8 cellular contexts compared by ENCODE assay signal in the genomic region with DNA sequence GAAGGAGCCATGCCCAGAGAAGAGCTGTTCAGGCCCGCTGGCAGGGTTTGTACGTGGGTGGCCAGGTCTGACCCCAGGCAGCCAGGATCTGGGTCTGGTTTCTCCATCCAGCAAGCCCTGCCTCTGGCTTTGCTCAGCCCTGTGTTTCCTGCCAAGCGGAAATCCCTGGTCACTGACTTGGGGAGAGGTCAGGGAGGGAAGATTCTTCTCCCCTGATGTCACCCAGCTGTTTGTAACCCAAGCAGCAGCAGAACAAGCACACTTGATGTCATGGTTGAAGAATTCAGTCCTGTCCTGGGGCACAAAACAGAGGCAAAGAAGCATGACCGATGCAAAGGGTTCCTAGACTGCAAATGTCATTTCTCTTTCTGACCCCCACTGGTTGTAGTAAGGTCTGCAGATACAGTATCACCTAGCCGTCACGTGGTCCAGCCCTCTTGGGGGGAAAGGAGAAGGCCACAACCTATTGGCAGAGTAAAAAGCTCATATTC.
A peak's percentile ranks its signal among the peaks of the same experiment; 100 is the strongest.
DNase-seq lines count a peak whose midpoint lies in the region; ATAC-seq and TF ChIP-seq lines count a peak whose summit lies in the region.

No MANE protein-coding gene starts in this region.

- POLR2A ChIA-PET in T-cell (lab: Charles Lee): no interaction called here

- H3K27me3 ChIP-seq in GM23338 (ENCODE audit: insufficient read depth): no peaks in the 10 kb centered on the region
- H3K27me3 ChIP-seq in spleen (replicated peaks in 1 of 7): no peaks in the 10 kb centered on the region

- H3K9me3 ChIP-seq in spleen: no peaks in the 10 kb centered on the region

- H3K4me3 Mint-ChIP-seq in GM23338: no peak overlapping the region
- no peak overlapping the region for H3K4me3 Mint-ChIP-seq in T-cell

- CTCF ChIA-PET in T-cell (lab: Charles Lee): interaction anchor here in 1 of 2 donors (0.5 kb wide), 1 partner anchor 106 kb away, joined by 8 read pairs; no protein-coding TSS in a partner anchor

- H3K27me3 Mint-ChIP-seq in GM23338 (ENCODE audit: insufficient read depth, low read depth, poor library complexity) (peaks cover 2% of the 10 kb centered on the region), T-cell (no peaks in the 10 kb centered on the region)

- no peak for TF ChIP-seq CTCF in GM23338 (conservative IDR thresholded peaks at IDR 0.05; ENCODE audit: low read depth in 2 of 2)
- no peak for TF ChIP-seq CTCF in spleen (IDR thresholded peaks at IDR 0.05 in 8 of 11, conservative IDR thresholded peaks at IDR 0.05 in 3 of 11)

- H3K27ac Mint-ChIP-seq in GM23338: no peak overlapping the region; the same call in 1 of the 2 replicates
- H3K27ac Mint-ChIP-seq in T-cell: no peak overlapping the region

- H2AFZ ChIP-seq in GM23338: no peak overlapping the region

- intact Hi-C loops in spleen (cut with DNase I; ENCODE audit: low total_unique reads): no loop called here

- H3K36me3 Mint-ChIP-seq in GM23338 (ENCODE audit: low read depth): no peaks in the 10 kb centered on the region
- peaks cover 11% of the 10 kb centered on the region for H3K36me3 Mint-ChIP-seq in T-cell

- H3K4me3 ChIP-seq in GM23338 (no peak overlapping the region), spleen (no peak overlapping the region)

- no peak overlapping the region for H3K4me2 ChIP-seq in GM23338

- H3K27ac ChIP-seq in GM23338 (ENCODE audit: low read depth): no peak overlapping the region
- peak overlapping the region in 7 of 8 donors; percentile 7 to 64 (median 51) for H3K27ac ChIP-seq in spleen

- H3K9me2 ChIP-seq in GM23338 (ENCODE audit: insufficient read depth): 0 out of 2 replicates have a peak, but pooled peaks cover 4% of the 10 kb centered on the region

- H3K4me1 Mint-ChIP-seq in GM23338: no peaks in the 10 kb centered on the region
- no peaks in the 10 kb centered on the region for H3K4me1 Mint-ChIP-seq in T-cell

- peak; percentile 46 for DNase-seq in GM23338 (ENCODE audit: low spot score)
- DNase-seq in astrocyte of the hippocampus (ENCODE audit: low read depth, low spot score): peak; percentile 96
- DNase-seq in iPS-NIHi11 (ENCODE audit: low spot score): peak; percentile 69
- DNase-seq in spleen: no peak
- no peak for DNase-seq in T-cell
- no peak for DNase-seq in NOMO-1 (lab: John Stamatoyannopoulos, UW; ENCODE audit: unreplicated experiment in 2 of 2)

- H4K20me1 ChIP-seq in GM23338 (replicated peaks; ENCODE audit: insufficient read depth): no peaks in the 10 kb centered on the region

- no peak for TF ChIP-seq POLR2A in spleen (IDR thresholded peaks at IDR 0.05)

- ATAC-seq in GM23338 (peak; percentile 21), GM19397 (IDR thresholded peaks at IDR 0.05; ENCODE audit: unreplicated experiment) (no peak), T-cell (replicated peaks in 1 of 4) (no peak), GM18868 (IDR thresholded peaks at IDR 0.05; ENCODE audit: unreplicated experiment) (no peak)

- H3K4me1 ChIP-seq in GM23338 (ENCODE audit: insufficient read depth): no peaks in the 10 kb centered on the region
- peaks cover 0 to 50% (median 17%) of the 10 kb centered on the region in 6 donors for H3K4me1 ChIP-seq in spleen

- WGBS in spleen, 5 donors: 46 to 63% (median 59%) methylated on average over 6 of the region's 6 CpGs

- H3K79me2 ChIP-seq in GM23338 (replicated peaks; ENCODE audit: insufficient read depth): no peaks in the 10 kb centered on the region

- H3F3A ChIP-seq in GM23338 (replicated peaks; ENCODE audit: low read depth): no peaks in the 10 kb centered on the region

- no peaks in the 10 kb centered on the region for H3K36me3 ChIP-seq in GM23338 (ENCODE audit: insufficient read depth)
- peaks cover 0 to 61% (median 2%) of the 10 kb centered on the region in 6 donors for H3K36me3 ChIP-seq in spleen

- H3K9me3 Mint-ChIP-seq in GM23338 (no peaks in the 10 kb centered on the region), T-cell (no peaks in the 10 kb centered on the region)

TF ChIP-seq in GM23338, 12 proteins besides CTCF, POLR2A, EP300 and RAD21 (continues in another document):
- TF ChIP-seq JUNB (IDR thresholded peaks at IDR 0.05; ENCODE audit: unreplicated experiment): no peak
- TF ChIP-seq EZH2 (IDR thresholded peaks at IDR 0.05; ENCODE audit: low read depth, unreplicated experiment): no peak
- no peak for TF ChIP-seq ZNF331 (CRISPR knock-in tag; IDR thresholded peaks at IDR 0.05; ENCODE audit: low read depth)
- TF ChIP-seq, protein P1, sequence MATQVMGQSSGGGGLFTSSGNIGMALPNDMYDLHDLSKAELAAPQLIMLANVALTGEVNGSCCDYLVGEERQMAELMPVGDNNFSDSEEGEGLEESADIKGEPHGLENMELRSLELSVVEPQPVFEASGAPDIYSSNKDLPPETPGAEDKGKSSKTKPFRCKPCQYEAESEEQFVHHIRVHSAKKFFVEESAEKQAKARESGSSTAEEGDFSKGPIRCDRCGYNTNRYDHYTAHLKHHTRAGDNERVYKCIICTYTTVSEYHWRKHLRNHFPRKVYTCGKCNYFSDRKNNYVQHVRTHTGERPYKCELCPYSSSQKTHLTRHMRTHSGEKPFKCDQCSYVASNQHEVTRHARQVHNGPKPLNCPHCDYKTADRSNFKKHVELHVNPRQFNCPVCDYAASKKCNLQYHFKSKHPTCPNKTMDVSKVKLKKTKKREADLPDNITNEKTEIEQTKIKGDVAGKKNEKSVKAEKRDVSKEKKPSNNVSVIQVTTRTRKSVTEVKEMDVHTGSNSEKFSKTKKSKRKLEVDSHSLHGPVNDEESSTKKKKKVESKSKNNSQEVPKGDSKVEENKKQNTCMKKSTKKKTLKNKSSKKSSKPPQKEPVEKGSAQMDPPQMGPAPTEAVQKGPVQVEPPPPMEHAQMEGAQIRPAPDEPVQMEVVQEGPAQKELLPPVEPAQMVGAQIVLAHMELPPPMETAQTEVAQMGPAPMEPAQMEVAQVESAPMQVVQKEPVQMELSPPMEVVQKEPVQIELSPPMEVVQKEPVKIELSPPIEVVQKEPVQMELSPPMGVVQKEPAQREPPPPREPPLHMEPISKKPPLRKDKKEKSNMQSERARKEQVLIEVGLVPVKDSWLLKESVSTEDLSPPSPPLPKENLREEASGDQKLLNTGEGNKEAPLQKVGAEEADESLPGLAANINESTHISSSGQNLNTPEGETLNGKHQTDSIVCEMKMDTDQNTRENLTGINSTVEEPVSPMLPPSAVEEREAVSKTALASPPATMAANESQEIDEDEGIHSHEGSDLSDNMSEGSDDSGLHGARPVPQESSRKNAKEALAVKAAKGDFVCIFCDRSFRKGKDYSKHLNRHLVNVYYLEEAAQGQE (IDR thresholded peaks at IDR 0.05; ENCODE audit: unreplicated experiment): no peak
- TF ChIP-seq, protein P2, sequence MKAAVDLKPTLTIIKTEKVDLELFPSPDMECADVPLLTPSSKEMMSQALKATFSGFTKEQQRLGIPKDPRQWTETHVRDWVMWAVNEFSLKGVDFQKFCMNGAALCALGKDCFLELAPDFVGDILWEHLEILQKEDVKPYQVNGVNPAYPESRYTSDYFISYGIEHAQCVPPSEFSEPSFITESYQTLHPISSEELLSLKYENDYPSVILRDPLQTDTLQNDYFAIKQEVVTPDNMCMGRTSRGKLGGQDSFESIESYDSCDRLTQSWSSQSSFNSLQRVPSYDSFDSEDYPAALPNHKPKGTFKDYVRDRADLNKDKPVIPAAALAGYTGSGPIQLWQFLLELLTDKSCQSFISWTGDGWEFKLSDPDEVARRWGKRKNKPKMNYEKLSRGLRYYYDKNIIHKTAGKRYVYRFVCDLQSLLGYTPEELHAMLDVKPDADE (IDR thresholded peaks at IDR 0.05): no peak
- TF ChIP-seq CREB1 (CRISPR knock-in tag; IDR thresholded peaks at IDR 0.05; ENCODE audit: low read depth): no peak
- no peak for TF ChIP-seq NANOG (IDR thresholded peaks at IDR 0.05; ENCODE audit: borderline replicate concordance)
- no peak for TF ChIP-seq ZNF114 (CRISPR knock-in tag; IDR thresholded peaks at IDR 0.05)

Comparison
In these comparisons a context has a peak if more than half of its experiments do, and no peak if none do; other contexts are left out.
1. DNase-seq: peak in GM23338 (single experiment), astrocyte of the hippocampus (single experiment) and iPS-NIHi11 (single experiment); none in spleen (single experiment), T-cell (0 of 34) and NOMO-1 (0 of 2).